17 cellular contexts compared by ENCODE assay signal in genomic region chr1:37432636-37433035, GRCh38. TPM values are rescaled to one million over a fixed set of nuclear protein-coding genes. Genes with fewer than 3 reads are reported as not detected.
DNase-seq lines count a peak whose midpoint lies in the region; ATAC-seq, FAIRE-seq and TF ChIP-seq lines count a peak whose summit lies in the region.
"Had no signal": no experiment of that assay in that cellular context is flagged by ENCODE, and none has a peak within 500 bp of the region (broad histone marks: within the 10 kb centered on the region; RNA-seq: fewer than 3 reads in every experiment).

No MANE protein-coding gene starts in this region.

- no peak overlapping the region for H3K18ac ChIP-seq in H9 (ENCODE audit: insufficient read length, low read depth, low read length)

- H2AK5ac ChIP-seq in H9 (ENCODE audit: insufficient read length, low read length): no peak overlapping the region

- BruUV-seq in K562 (replicated peaks; lab: Mats Ljungman, UMichigan): no TSS peak

- H3K9me1 ChIP-seq in K562 (ENCODE audit: control insufficient read depth, insufficient read depth, low read length): no peaks in the 10 kb centered on the region

- H3K27ac Mint-ChIP-seq in H9: no peak overlapping the region
- H3K27ac Mint-ChIP-seq: CD14-positive monocyte; CD8-positive, alpha-beta T cell had no signal

- H3K23me2 ChIP-seq in H9 (ENCODE audit: insufficient read length, low read depth, low read length, poor library complexity, severe bottlenecking): no peaks in the 10 kb centered on the region

- H2BK5ac ChIP-seq in H9 (ENCODE audit: insufficient read length, low read length): no peak overlapping the region

- POLR2A ChIA-PET in K562 (lab: Yijun Ruan, JAX): interaction anchor here (0.6 kb wide), 1 partner anchor 13 kb away, joined by 3 read pairs; no protein-coding TSS in a partner anchor

- H3K9ac ChIP-seq in H9 (ENCODE audit: extremely low read depth, insufficient read length, low read length) (no peak overlapping the region), K562 (ENCODE audit: insufficient read depth in 1 of 2, low read depth in 2 of 2, low read length in 2 of 2) (no peak overlapping the region), kidney (ENCODE audit: low read length in 2 of 2) (no peak overlapping the region)

- H3K4me1 Mint-ChIP-seq in H9: peaks cover 12 to 19% of the 10 kb centered on the region in 2 experiments
- H3K4me1 Mint-ChIP-seq: CD14-positive monocyte had no signal

- H3K4me2 ChIP-seq in H9 (ENCODE audit: insufficient read depth, insufficient read length, low read length): no peak overlapping the region
- no peak overlapping the region for H3K4me2 ChIP-seq in K562 (ENCODE audit: insufficient read depth, low read length)
- H3K4me2 ChIP-seq: A549 had no signal

- no peaks in the 10 kb centered on the region for H4K20me1 ChIP-seq in H9 (ENCODE audit: control insufficient read depth, insufficient read depth, insufficient read length)
- H4K20me1 ChIP-seq in K562 (replicated peaks; ENCODE audit: control insufficient read depth, insufficient read depth, low read length): peaks cover 5% of the 10 kb centered on the region

- no peak overlapping the region for H4K91ac ChIP-seq in H9 (ENCODE audit: insufficient read length, low read depth, low read length)

- CTCF ChIA-PET in K562 (lab: Yijun Ruan, JAX; ENCODE audit: low intra/inter-chr PET ratio): no interaction called here

- no peaks in the 10 kb centered on the region for H3K36me3 ChIP-seq in K562 (ENCODE audit: control insufficient read depth, insufficient read depth, low read length)
- H3K36me3 ChIP-seq in kidney (ENCODE audit: control insufficient read depth in 1 of 2, insufficient read depth in 2 of 2, low read length in 2 of 2): no peaks in the 10 kb centered on the region
- H3K36me3 ChIP-seq in SJCRH30: no peaks in the 10 kb centered on the region

- H3K27me3 ChIP-seq in H9 (ENCODE audit: insufficient read depth, low read length): no peaks in the 10 kb centered on the region
- H3K27me3 ChIP-seq in K562 (ENCODE audit: control insufficient read depth in 2 of 2, insufficient read depth in 2 of 2, low read length in 2 of 2): peaks cover 27 to 61% of the 10 kb centered on the region in 2 experiments; a peak in 3 of 5 replicates
- peaks cover 4% of the 10 kb centered on the region for H3K27me3 ChIP-seq in SJCRH30

- no peaks in the 10 kb centered on the region for H3K9me3 Mint-ChIP-seq in H9
- H3K9me3 Mint-ChIP-seq: CD8-positive, alpha-beta T cell had no signal

- TF ChIP-seq CTCF in H9 (conservative IDR thresholded peaks at IDR 0.05) (no peak), K562 (IDR thresholded peaks at IDR 0.05 in 2 of 3, conservative IDR thresholded peaks at IDR 0.05 in 1 of 3; ENCODE audit: insufficient read depth in 2 of 3, low read depth in 1 of 3, low read length in 3 of 3) (peak in 2 of 3 experiments; percentile 14 to 22; a peak in 3 of 6 replicates), kidney (IDR thresholded peaks at IDR 0.05; ENCODE audit: borderline replicate concordance, extremely low read depth, insufficient read depth) (no peak)

- TF ChIP-seq RAD21 in K562 (CRISPR knock-in tag; conservative IDR thresholded peaks at IDR 0.05 in 1 of 2, IDR thresholded peaks at IDR 0.05 in 1 of 2): no peak

- in situ Hi-C loops in K562 (cut with MboI): no loop called here

- H2BK15ac ChIP-seq in H9 (ENCODE audit: low read depth, low read length): no peak overlapping the region

- H2AFZ ChIP-seq in H9 (ENCODE audit: low read length): no peak overlapping the region
- H2AFZ ChIP-seq in K562 (ENCODE audit: low read depth, low read length): no peak overlapping the region

- H3K79me1 ChIP-seq in H9 (ENCODE audit: insufficient read depth, low read depth, low read length, poor library complexity, severe bottlenecking): no peaks in the 10 kb centered on the region

- no peaks in the 10 kb centered on the region for H3K79me2 ChIP-seq in H9 (ENCODE audit: insufficient read depth, low read length)
- no peaks in the 10 kb centered on the region for H3K79me2 ChIP-seq in K562 (ENCODE audit: control insufficient read depth, insufficient read depth, low read length)

- no peak overlapping the region for H3T11ph ChIP-seq in H9 (ENCODE audit: low read length)

- WGBS in H9 (ENCODE audit: extremely low coverage, insufficient read length, low lambda C conversion rate): no CpG with 5 or more reads among the region's 10 CpGs
- WGBS in K562 (ENCODE audit: insufficient coverage, low coverage, missing lambda C conversion rate): 1% methylated on average over 10 of the region's 10 CpGs

- peaks cover 35% of the 10 kb centered on the region for H3K27me3 Mint-ChIP-seq in H9 (ENCODE audit: low read depth)

- H3K4me3 ChIP-seq in K562 (no peak overlapping the region), kidney (ENCODE audit: low read length in 2 of 2) (no peak overlapping the region), SJCRH30 (no peak overlapping the region)
- H3K4me3 ChIP-seq: A549 had no signal

- no peak overlapping the region for H3K23ac ChIP-seq in H9 (ENCODE audit: insufficient read length, low read depth, low read length)

- no peak overlapping the region for H3K14ac ChIP-seq in H9 (ENCODE audit: insufficient read depth, low read length)

- TF ChIP-seq POLR2A in K562 (conservative IDR thresholded peaks at IDR 0.05): no peak

- H3K36me3 Mint-ChIP-seq in H9 (ENCODE audit: insufficient read depth in 1 of 3, low read depth in 3 of 3): no peaks in the 10 kb centered on the region
- H3K36me3 Mint-ChIP-seq: CD14-positive monocyte; CD8-positive, alpha-beta T cell had no signal

- DNase-seq in H9 (peak; percentile 38), K562 (ENCODE audit: extremely low read depth in 1 of 4, low spot score in 3 of 4) (no peak), kidney (peak; percentile 54), posterior vena cava (ENCODE audit: low spot score) (peak; percentile 46), SJCRH30 (no peak), NCI-H2196 treated with DMSO at 0.1 percent for 48 hours (lab: John Stamatoyannopoulos, UW; ENCODE audit: unreplicated experiment) (no peak)
- DNase-seq: CD8-positive, alpha-beta T cell; DMS153; DMS79 treated with DMSO at 0.1 percent for 48 hours; EL had no signal

- ATAC-seq in K562: peak; percentile 39; the same call in 2 of the 3 replicates
- ATAC-seq: A549; CD8-positive, alpha-beta T cell; HCT116 had no signal

- H3K9me3 ChIP-seq in H9 (ENCODE audit: control insufficient read depth, low read depth, low read length): no peaks in the 10 kb centered on the region
- no peaks in the 10 kb centered on the region; the same call in 1 of the 2 replicates for H3K9me3 ChIP-seq in K562 (replicated peaks; ENCODE audit: control insufficient read depth, insufficient read depth, low read depth, low read length)
- no peaks in the 10 kb centered on the region for H3K9me3 ChIP-seq in kidney (ENCODE audit: control insufficient read depth in 1 of 2, low read length in 2 of 2)
- no peaks in the 10 kb centered on the region for H3K9me3 ChIP-seq in SJCRH30 (replicated peaks)
- H3K9me3 ChIP-seq: A549 had no signal

- H3K4me3 Mint-ChIP-seq in H9: no peak overlapping the region
- H3K4me3 Mint-ChIP-seq: CD14-positive monocyte; CD8-positive, alpha-beta T cell had no signal

- no peak overlapping the region for H4K5ac ChIP-seq in H9 (ENCODE audit: insufficient read length, low read depth, low read length)

- no peak overlapping the region for H3K4ac ChIP-seq in H9 (ENCODE audit: low read depth, low read length)

- TF ChIP-seq EP300 in K562 (IDR thresholded peaks at IDR 0.05; ENCODE audit: low read length): no peak

- no peaks in the 10 kb centered on the region for H3K4me1 ChIP-seq in H9 (ENCODE audit: insufficient read depth, low read length)
- H3K4me1 ChIP-seq in K562 (replicated peaks in 1 of 2; ENCODE audit: control insufficient read depth in 2 of 2, insufficient read depth in 2 of 2, low read length in 2 of 2): peaks cover 0 to 9% of the 10 kb centered on the region in 2 experiments; a peak in 2 of 5 replicates
- H3K4me1 ChIP-seq in kidney (ENCODE audit: control insufficient read depth in 1 of 2, insufficient read depth in 1 of 2, low read depth in 1 of 2, low read length in 2 of 2): no peaks in the 10 kb centered on the region
- no peaks in the 10 kb centered on the region for H3K4me1 ChIP-seq in SJCRH30
- H3K4me1 ChIP-seq: A549 had no signal

- FAIRE-seq in K562 (lab: Jason Lieb, UNC) (no peak), kidney (lab: Jason Lieb, UNC) (no peak)
- FAIRE-seq: A549, D721Med, G401.6, GM12891 had no signal

- intact Hi-C loops in K562 (cut with micrococcal nuclease) (loop anchor here (10.0 kb wide), 5 partner anchors 108 to 878 kb away; no protein-coding TSS in a partner anchor), kidney (cut with DNase I) (loop anchor here (10.0 kb wide), 1 partner anchor 728 kb away; no protein-coding TSS in a partner anchor), posterior vena cava (cut with DNase I) (loop anchor here (10.0 kb wide), 1 partner anchor 858 kb away; no protein-coding TSS in a partner anchor)

- H2BK120ac ChIP-seq in H9 (ENCODE audit: low read depth, low read length, poor library complexity, severe bottlenecking): no peak overlapping the region

- no peak overlapping the region for H3K56ac ChIP-seq in H9 (ENCODE audit: insufficient read length, low read depth, low read length)

- no peak overlapping the region for H2BK12ac ChIP-seq in H9 (ENCODE audit: insufficient read length, low read depth, low read length)

- H3K27ac ChIP-seq in H9 (ENCODE audit: insufficient read length, low read depth, low read length): no peak overlapping the region
- H3K27ac ChIP-seq in K562 (ENCODE audit: extremely low read depth, low read depth, low read length): no peak overlapping the region
- H3K27ac ChIP-seq in kidney (ENCODE audit: low read depth in 2 of 2, low read length in 2 of 2): no peak overlapping the region
- no peak overlapping the region for H3K27ac ChIP-seq in SJCRH30
- H3K27ac ChIP-seq: A549, HL-60 had no signal

- no peak overlapping the region for H4K8ac ChIP-seq in H9 (replicated peaks; ENCODE audit: insufficient read length, low read depth, low read length)

- H2BK20ac ChIP-seq in H9 (ENCODE audit: low read depth, low read length, poor library complexity, severe bottlenecking): no peak overlapping the region

RNA-seq across cellular contexts. Expression of gene ZC3H12A, which starts 41.7 kb away (rescaled TPM):
- total RNA-seq in H9 (2021) (6.7 and 6.8 TPM in 2 replicates), K562 (2014; rRNA removed) (9.3 and 9.4 TPM in 2 replicates), K562 (2014; rRNA removed; fragmentation: Illumina TruSeq; extraction: Trizol) (1.2 and 1.7 TPM in 2 replicates), K562 (2015; rRNA removed; fragmentation: Illumina TruSeq; extraction: Trizol) (6.7 and 7.1 TPM in 2 replicates), K562 (2021) (9.4 and 11.4 TPM in 2 replicates), kidney (21.1 TPM), posterior vena cava (10 to 100 TPM in 1 of 2 donors, 1 to 10 TPM in 1; 7.7 to 18.4 TPM)
- total RNA-seq in K562 (2011; cell fraction: chromatin; rRNA removed; ENCODE audit: low replicate concordance): 19.0 and 54.2 TPM in 2 replicates
- 40.7 and 45.7 TPM in 2 replicates for total RNA-seq in K562 (2011; cell fraction: nucleolus; rRNA removed)
- 23.7 and 24.1 TPM in 2 replicates for total RNA-seq in K562 (2011; cell fraction: nucleoplasm; rRNA removed)
- polyA plus RNA-seq in K562 (2011; rRNA removed) (7.0 and 8.6 TPM in 2 replicates), K562 (2014; fragmentation: Illumina TruSeq; extraction: Trizol) (4.9 and 6.5 TPM in 2 replicates), K562 (2014; fragmentation: Nextera tagmentation; extraction: Ambion mirVana) (under 1 TPM; 0.14 to 0.22 TPM), K562 (2014; rRNA removed) (9.1 and 11.1 TPM in 2 replicates), kidney (ENCODE audit: insufficient read depth, low read depth, low replicate concordance) (3.8 TPM)
- polyA plus RNA-seq in K562 (2011; cell fraction: cytosol; rRNA removed): 8.3 and 15.3 TPM in 2 replicates
- polyA plus RNA-seq in K562 (2011; cell fraction: nucleus; rRNA removed): 27.9 and 51.1 TPM in 2 replicates
- 6.1 and 10.9 TPM in 2 replicates for polyA plus RNA-seq in K562 (2012)
- 4.5 and 9.7 TPM in 2 replicates for polyA minus RNA-seq in K562 (2011; rRNA and poly(A)+ RNA removed)
- polyA minus RNA-seq in K562 (2011; cell fraction: cytosol; rRNA and poly(A)+ RNA removed): 9.2 and 11.9 TPM in 2 replicates
- polyA minus RNA-seq in K562 (2011; cell fraction: nucleus; rRNA and poly(A)+ RNA removed): 23.2 and 24.4 TPM in 2 replicates
- total RNA-seq in SJCRH30 (2014; rRNA removed; shearing (Covaris generic)): 5.1 and 7.7 TPM in 2 replicates

Comparison
In these comparisons a context has a peak if more than half of its experiments do, and no peak if none do; other contexts are left out.
1. DNase-seq: peak in H9 (single experiment), kidney (single experiment) and posterior vena cava (single experiment); none in K562 (0 of 4), SJCRH30 (0 of 2) and NCI-H2196 treated with DMSO at 0.1 percent for 48 hours (single experiment).
2. CTCF ChIP-seq: peak in K562 (2 of 3); none in H9 (single experiment) and kidney (single experiment).